Comparison of ENCODE assay signal across 8 cellular contexts in genomic region chr18:23237524-23238151, GRCh38.
DNase-seq lines count a peak whose midpoint lies in the region; ATAC-seq and TF ChIP-seq lines count a peak whose summit lies in the region.

No MANE protein-coding gene starts in this region.

- H3K36me3 Mint-ChIP-seq in activated CD8-positive, alpha-beta T cell treated with anti-CD3 and anti-CD28 coated beads, Interleukin-2, amount 10 ng/mL, durations not matched to agents 7 days and 5 days (ENCODE audit: low read depth), result peaks cover 10% of the 10 kb centered on the region
- H3K36me3 Mint-ChIP-seq in neural crest cell (ENCODE audit: low read depth), result no peaks in the 10 kb centered on the region

- H2AFZ ChIP-seq in fibroblast of lung (ENCODE audit: low read length), result peak overlapping the region; percentile 42

- DNase-seq in AG04450 (ENCODE audit: low read depth, low spot score), result no peak
- peak; percentile 76 for DNase-seq in activated CD8-positive, alpha-beta T cell treated with anti-CD3 and anti-CD28 coated beads, Interleukin-2, amount 10 ng/mL, durations not matched to agents 7 days and 5 days
- peak; percentile 41 to 73 for DNase-seq in fibroblast of lung (ENCODE audit: low read depth in 2 of 2)
- DNase-seq in neural crest cell (ENCODE audit: low read depth, low spot score), result peak; percentile 8
- peak; percentile 50 to 85 for DNase-seq in upper lobe of left lung
- DNase-seq in NCI-H2196 treated with DMSO at 0.1 percent for 48 hours (lab: John Stamatoyannopoulos, UW; ENCODE audit: unreplicated experiment), result no peak

- no peaks in the 10 kb centered on the region for H3K27me3 Mint-ChIP-seq in activated CD8-positive, alpha-beta T cell treated with anti-CD3 and anti-CD28 coated beads, Interleukin-2, amount 10 ng/mL, durations not matched to agents 7 days and 5 days (ENCODE audit: low read depth)
- H3K27me3 Mint-ChIP-seq in neural crest cell (ENCODE audit: low read depth), result no peaks in the 10 kb centered on the region

- no peak for TF ChIP-seq EP300 in upper lobe of left lung (IDR thresholded peaks at IDR 0.05)

- POLR2A ChIA-PET in AG04450 (lab: Yijun Ruan, JAX), result interaction anchor here (0.6 kb wide), 1 partner anchor 36 kb away, joined by 4 read pairs; no protein-coding TSS in a partner anchor
- POLR2A ChIA-PET in activated CD8-positive, alpha-beta T cell treated with anti-CD3 and anti-CD28 coated beads, Interleukin-2, amount 10 ng/mL, durations not matched to agents 7 days and 5 days (lab: Charles Lee), result interaction anchor here (1.1 to 1.4 kb wide), 2 partner anchors 9 to 22 kb away, joined by 3 to 5 read pairs; no protein-coding TSS in a partner anchor

- H3K4me2 ChIP-seq in fibroblast of lung (ENCODE audit: extremely low read depth, insufficient read depth, low read length), result peak overlapping the region; percentile 65

- H3K9ac ChIP-seq in fibroblast of lung (ENCODE audit: insufficient read depth, low read length), result peak overlapping the region; percentile 33

- 10 to 23% methylated on average over 16 to 17 of the region's 17 CpGs for WGBS in upper lobe of left lung, 2 donors

- no peaks in the 10 kb centered on the region for H3K79me2 ChIP-seq in fibroblast of lung (ENCODE audit: control insufficient read depth, insufficient read depth, low read length)

- H3K4me1 ChIP-seq in fibroblast of lung (ENCODE audit: control insufficient read depth, extremely low read depth, insufficient read depth, low read length), result peaks cover 5% of the 10 kb centered on the region
- H3K4me1 ChIP-seq in upper lobe of left lung, result peaks cover 21 to 30% (median 27%) of the 10 kb centered on the region in 4 donors

- H3K27ac ChIP-seq in AG04450 (ENCODE audit: low read depth, low read length) (no peak overlapping the region), fibroblast of lung (ENCODE audit: insufficient read depth, low read length) (no peak overlapping the region), upper lobe of left lung (peak overlapping the region; percentile 75 to 89 (median 82))

- CTCF ChIA-PET in AG04450 (lab: Charles Lee), result interaction anchor here (1.3 kb wide), 1 partner anchor 106 kb away, joined by 3 read pairs; no protein-coding TSS in a partner anchor
- CTCF ChIA-PET in activated CD8-positive, alpha-beta T cell treated with anti-CD3 and anti-CD28 coated beads, Interleukin-2, amount 10 ng/mL, durations not matched to agents 7 days and 5 days (lab: Charles Lee), result interaction anchor here (0.6 to 2.8 kb wide), 11 partner anchors 9 to 205 kb away, joined by 3 to 34 read pairs (median 3); no protein-coding TSS in a partner anchor

- TF ChIP-seq POLR2A in GM19099 (IDR thresholded peaks at IDR 0.05; ENCODE audit: extremely low read depth, insufficient read length, low read depth) (peak; percentile 27), upper lobe of left lung (IDR thresholded peaks at IDR 0.05) (no peak)

- peak; percentile 31 for TF ChIP-seq CTCF in AG04450 (IDR thresholded peaks at IDR 0.05; ENCODE audit: low read depth, low read length)
- TF ChIP-seq CTCF in fibroblast of lung (conservative IDR thresholded peaks at IDR 0.05 in 1 of 2, IDR thresholded peaks at IDR 0.05 in 1 of 2; ENCODE audit: low read depth in 1 of 2, low read length in 2 of 2), result peak; percentile 27 to 37
- no peak for TF ChIP-seq CTCF in neural crest cell (conservative IDR thresholded peaks at IDR 0.05)
- TF ChIP-seq CTCF in upper lobe of left lung (IDR thresholded peaks at IDR 0.05), result peak in 5 of 6 experiments; percentile 12 to 55 (median 32)

- no peaks in the 10 kb centered on the region; the same call in 1 of the 2 replicates for H3K9me3 ChIP-seq in AG04450 (ENCODE audit: control insufficient read depth, insufficient read depth, low read length)
- H3K9me3 ChIP-seq in fibroblast of lung (ENCODE audit: control insufficient read depth, insufficient read depth, low read depth, low read length), result no peaks in the 10 kb centered on the region
- H3K9me3 ChIP-seq in upper lobe of left lung, result no peaks in the 10 kb centered on the region

- H3K27ac Mint-ChIP-seq in activated CD8-positive, alpha-beta T cell treated with anti-CD3 and anti-CD28 coated beads, Interleukin-2, amount 10 ng/mL, durations not matched to agents 7 days and 5 days, result peak overlapping the region; percentile 92
- H3K27ac Mint-ChIP-seq in neural crest cell (ENCODE audit: unreplicated experiment), result no peak overlapping the region

- ATAC-seq in HG03196 (IDR thresholded peaks at IDR 0.05; ENCODE audit: unreplicated experiment) (peak; percentile 43), upper lobe of left lung (ENCODE audit: low FRiP score in 2 of 2) (peak; percentile 77 to 83)
- peak; percentile 83 for ATAC-seq in activated CD8-positive, alpha-beta T cell treated with anti-CD3 and anti-CD28 coated beads, Interleukin-2, amount 10 ng/mL, durations not matched to agents 7 days and 5 days

- H3K4me1 Mint-ChIP-seq in activated CD8-positive, alpha-beta T cell treated with anti-CD3 and anti-CD28 coated beads, Interleukin-2, amount 10 ng/mL, durations not matched to agents 7 days and 5 days (ENCODE audit: low read depth), result peaks cover 78% of the 10 kb centered on the region
- peaks cover 19% of the 10 kb centered on the region for H3K4me1 Mint-ChIP-seq in neural crest cell

- H3K9me3 Mint-ChIP-seq in activated CD8-positive, alpha-beta T cell treated with anti-CD3 and anti-CD28 coated beads, Interleukin-2, amount 10 ng/mL, durations not matched to agents 7 days and 5 days (ENCODE audit: insufficient read depth), result no peaks in the 10 kb centered on the region
- no peaks in the 10 kb centered on the region for H3K9me3 Mint-ChIP-seq in neural crest cell

- no peaks in the 10 kb centered on the region for H4K20me1 ChIP-seq in fibroblast of lung (ENCODE audit: control insufficient read depth, extremely low read depth, insufficient read depth, low read length)

- peaks cover 1% of the 10 kb centered on the region for H3K36me3 ChIP-seq in fibroblast of lung (ENCODE audit: control insufficient read depth, insufficient read depth, low read length)
- H3K36me3 ChIP-seq in upper lobe of left lung, result no peaks in the 10 kb centered on the region

- H3K4me3 ChIP-seq in AG04450 (ENCODE audit: low read depth, low read length) (no peak overlapping the region), fibroblast of lung (replicated peaks in 1 of 4; ENCODE audit: control extremely low read depth in 1 of 4, insufficient read depth in 1 of 4, low read depth in 3 of 4, low read length in 4 of 4) (peak overlapping the region in 2 of 4 experiments; percentile 8 to 18), upper lobe of left lung (peak overlapping the region in 3 of 4 donors; percentile 22 to 43 (median 41))

- H3K27me3 ChIP-seq in AG04450 (ENCODE audit: control insufficient read depth, insufficient read depth, low read length), result no peaks in the 10 kb centered on the region
- no peaks in the 10 kb centered on the region for H3K27me3 ChIP-seq in fibroblast of lung (ENCODE audit: control insufficient read depth, insufficient read depth, low read length)
- H3K27me3 ChIP-seq in upper lobe of left lung, result no peaks in the 10 kb centered on the region

- peak overlapping the region; percentile 60 for H3K4me3 Mint-ChIP-seq in activated CD8-positive, alpha-beta T cell treated with anti-CD3 and anti-CD28 coated beads, Interleukin-2, amount 10 ng/mL, durations not matched to agents 7 days and 5 days
- no peak overlapping the region for H3K4me3 Mint-ChIP-seq in neural crest cell

Comparison
In these comparisons a context has a peak if more than half of its experiments do, and no peak if none do; other contexts are left out.
1. DNase-seq: peak in activated CD8-positive, alpha-beta T cell treated with anti-CD3 and anti-CD28 coated beads, Interleukin-2, amount 10 ng/mL, durations not matched to agents 7 days and 5 days (single experiment), fibroblast of lung (2 of 2), neural crest cell (single experiment) and upper lobe of left lung (2 of 2); none in AG04450 (single experiment) and NCI-H2196 treated with DMSO at 0.1 percent for 48 hours (single experiment).
2. H3K27ac ChIP-seq: peak in upper lobe of left lung (4 of 4); none in AG04450 (single experiment) and fibroblast of lung (single experiment).
3. Peak in every context shown above with its lines, with median percentiles within 50 percentile points of each other: ATAC-seq.